Comparison of ENCODE assay signal across 1 cellular context in the genomic region with DNA sequence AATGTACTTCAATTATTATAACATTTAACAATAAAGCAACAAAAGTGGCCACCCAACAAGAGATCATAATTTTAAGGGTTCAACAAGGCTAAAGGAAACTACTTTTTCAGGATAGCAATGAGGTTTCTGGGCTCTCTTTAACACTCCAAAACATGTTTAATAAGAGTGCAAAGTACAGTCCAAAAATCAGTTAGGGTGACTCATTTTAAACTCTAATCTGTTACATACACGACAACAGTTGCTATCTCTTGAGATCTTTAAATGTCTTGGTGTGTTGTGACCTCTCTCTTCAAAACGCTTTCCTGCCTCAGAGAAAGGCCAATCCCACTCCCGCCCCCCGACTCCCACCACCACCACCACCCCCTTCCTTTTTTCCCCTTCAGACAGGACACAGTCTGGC.
TF ChIP-seq lines count a peak whose summit lies in the region.

No MANE protein-coding gene starts in this region.

TF ChIP-seq in HEK293, 187 proteins besides CTCF, POLR2A, EP300 and RAD21 (continued from another document):
- TF ChIP-seq PRDM4 (tag by site-specific recombination; IDR thresholded peaks at IDR 0.05) (peak; percentile 46; the same call in 1 of the 2 replicates), HOXC10 (CRISPR knock-in tag; IDR thresholded peaks at IDR 0.05) (no peak), ZNF155 (tag by site-specific recombination; IDR thresholded peaks at IDR 0.05) (no peak), ZNF157 (tag by site-specific recombination; IDR thresholded peaks at IDR 0.05) (no peak), ZNF416 (tag by site-specific recombination; IDR thresholded peaks at IDR 0.05) (no peak), PRDM6 (tag by site-specific recombination; IDR thresholded peaks at IDR 0.05) (peak; percentile 83), ZNF561 (tag by site-specific recombination; IDR thresholded peaks at IDR 0.05; ENCODE audit: borderline replicate concordance) (no peak), TCF7L2 (IDR thresholded peaks at IDR 0.05; ENCODE audit: borderline replicate concordance, low read depth, low read length) (no peak)
